2 cellular contexts compared by ENCODE assay signal in the genomic region with DNA sequence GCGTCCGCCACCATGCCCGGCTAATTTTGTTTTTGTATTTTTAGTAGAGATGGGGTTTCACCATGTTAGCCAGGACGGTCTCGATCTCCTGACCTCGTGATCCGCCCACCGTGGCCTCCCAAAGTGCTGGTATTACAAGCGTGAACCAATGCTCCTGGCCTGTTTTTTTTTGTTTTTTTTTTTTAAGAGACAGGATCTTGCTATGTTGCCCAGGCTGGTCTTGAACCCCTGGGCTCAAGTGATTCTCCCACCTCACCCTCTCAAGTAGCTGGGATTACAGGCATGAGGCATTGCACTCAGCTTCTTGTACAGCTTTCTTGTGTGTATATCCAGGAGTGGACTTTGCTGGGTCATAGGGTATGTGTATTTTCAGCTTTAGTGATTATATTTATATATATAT. TPM values are rescaled to one million over a fixed set of nuclear protein-coding genes. Genes with fewer than 3 reads are reported as not detected.
"Had no signal": no experiment of that assay in that cellular context is flagged by ENCODE, and none has a peak within 500 bp of the region (broad histone marks: within the 10 kb centered on the region; RNA-seq: fewer than 3 reads in every experiment).

No MANE protein-coding gene starts in this region.

RNA-seq across cellular contexts. Expression of gene TIGD3, which starts 22.0 kb away (rescaled TPM):
- total RNA-seq: body of pancreas, cardiac septum had no signal
